ENCODE assay signal across 25 cellular contexts in genomic region chr2:157843935-157844334, GRCh38.
"Had no signal": no experiment of that assay in that cellular context is flagged by ENCODE, and none has a peak within 500 bp of the region (broad histone marks: within the 10 kb centered on the region; RNA-seq: fewer than 3 reads in every experiment).

No MANE protein-coding gene starts in this region.

- H3K4me1 ChIP-seq: prostate gland, uterus had no signal

- H3K9me3 ChIP-seq: lower lobe of right lung, ovary, prostate gland, right atrium auricular region, stomach, suprapubic skin, transverse colon, uterus had no signal

- H3K4me3 ChIP-seq: lower lobe of right lung, ovary, prostate gland, right atrium auricular region, skin epidermis, stomach, suprapubic skin, transverse colon, uterus had no signal

- ATAC-seq: activated T-cell treated with anti-CD3 and anti-CD28 coated beads, Interleukin-2, amount 50 U/mL, for 4 hours; left lobe of liver; lower lobe of right lung; naive thymus-derived CD4-positive, alpha-beta T cell; stimulated activated memory B cell treated with anti-CD40 and anti-IgM and Interleukin-4, amounts not matched to agents 10 μg/mL and 1 μg/mL and 100 μg/mL, for 72 hours; WTC11 had no signal

- DNase-seq: activated CD4-positive, alpha-beta T cell treated with anti-CD3 and anti-CD28 coated beads, Interleukin-2, amount 50 U/mL, for 48 hours; activated CD8-positive, alpha-beta memory T cell treated with anti-CD3 and anti-CD28 coated beads, Interleukin-2, amount 50 U/mL, for 48 hours; activated naive CD4-positive, alpha-beta T cell treated with anti-CD3 and anti-CD28 coated beads for 36 hours; activated naive CD8-positive, alpha-beta T cell treated with anti-CD3 and anti-CD28 coated beads, Interleukin-2, amount 10 ng/mL, durations not matched to agents 7 days and 5 days; activated T-cell treated with anti-CD3 and anti-CD28 coated beads, Interleukin-2, amount 50 U/mL, for 4 hours; amniotic stem cell; cerebellar nuclear complex; effector CD4-positive, alpha-beta T cell; foreskin fibroblast; immature natural killer cell; lower lobe of right lung; naive thymus-derived CD4-positive, alpha-beta T cell; ovary; stimulated activated CD4-positive, alpha-beta T cell treated with anti-CD3 and anti-CD28 coated beads, Interleukin-15, amount 100 ng/mL, for 24 hours; stomach; T-helper 9 cell; transverse colon; uterus had no signal

- H3K36me3 ChIP-seq: lower lobe of right lung, ovary, prostate gland, right atrium auricular region, stomach, suprapubic skin, transverse colon, uterus had no signal

- H3K27me3 ChIP-seq: ovary, right atrium auricular region, stomach, suprapubic skin, transverse colon, uterus had no signal

- H3K27ac ChIP-seq: lower lobe of right lung, ovary, prostate gland, right atrium auricular region, skin epidermis, stomach, suprapubic skin, transverse colon, uterus had no signal
